ENCODE assay signal across 8 cellular contexts in the genomic region with DNA sequence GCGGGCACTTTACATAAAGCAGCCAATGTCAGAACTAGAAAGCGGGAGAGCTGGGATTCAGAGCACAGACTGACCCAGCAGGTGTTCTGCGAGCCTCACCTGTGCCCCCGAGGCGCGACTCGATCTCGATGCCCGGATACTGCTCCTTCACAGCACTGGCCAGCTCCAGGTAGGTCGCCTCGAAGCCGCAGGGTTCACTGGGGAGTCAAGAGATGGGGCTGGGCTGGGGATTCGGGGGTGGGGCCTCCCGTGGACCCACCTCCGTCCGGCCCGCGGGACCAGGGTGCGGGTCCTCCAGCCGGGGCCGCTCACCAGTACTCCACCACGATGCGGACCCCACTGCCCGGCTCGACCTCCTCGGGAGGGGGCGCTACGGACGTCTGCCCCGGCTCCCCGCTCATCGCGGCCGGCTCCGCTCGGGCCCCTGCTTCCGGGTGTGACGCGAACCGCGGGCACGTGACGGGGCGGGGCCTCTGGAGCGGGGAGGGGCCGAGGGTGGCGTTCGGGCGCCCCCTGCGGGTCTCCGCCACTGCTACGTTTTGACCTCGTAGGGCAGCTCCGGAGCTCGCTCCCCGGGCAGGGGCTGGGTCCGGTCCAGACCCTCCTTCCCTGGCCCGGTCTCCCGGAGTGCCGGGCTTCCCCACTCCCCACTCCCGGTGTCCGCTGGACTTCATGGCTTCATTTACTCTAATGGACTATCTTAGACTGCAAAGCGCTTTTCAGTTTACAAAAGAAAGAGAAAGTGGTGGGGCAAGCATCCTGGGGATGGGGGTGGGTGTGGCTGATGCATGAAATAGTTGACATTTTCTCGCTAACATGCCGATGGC. TPM values are rescaled to one million over a fixed set of nuclear protein-coding genes. Genes with fewer than 3 reads are reported as not detected.
DNase-seq lines count a peak whose midpoint lies in the region; ATAC-seq, FAIRE-seq and TF ChIP-seq lines count a peak whose summit lies in the region.

Gene MIEN1, minus strand, starts transcription at position 438 of the 827 bp plus-strand sequence. Its CDS starts 37 bp downstream, at position 401.

- peak; percentile 89 for FAIRE-seq in HTR-8/SVneo (lab: Jason Lieb, UNC)

- CTCF ChIA-PET in Caco-2 (lab: Charles Lee): interaction anchor here (0.6 to 3.2 kb wide), 21 partner anchors 8 to 183 kb away, joined by 3 to 29 read pairs (median 4); partner anchors contain the start of genes ERBB2 and PGAP3

- H3K27me3 ChIP-seq in Caco-2 (replicated peaks; ENCODE audit: control insufficient read depth, insufficient read depth, low read length) (no peaks in the 10 kb centered on the region), NT2/D1 (ENCODE audit: insufficient read depth, insufficient read length) (no peaks in the 10 kb centered on the region)

- TSS peak; percentile 72 for BruUV-seq in Caco-2 (replicated peaks; lab: Mats Ljungman, UMichigan)

- POLR2A ChIA-PET in Caco-2 (lab: Charles Lee): interaction anchor here (0.6 to 2.4 kb wide), 8 partner anchors 9 to 109 kb away, joined by 3 to 24 read pairs (median 11); partner anchors contain the start of genes ERBB2 and PGAP3

- H3K4me3 ChIP-seq in Caco-2 (ENCODE audit: low read depth, low read length) (peak within 1 kb of the TSS; percentile 57), NT2/D1 (ENCODE audit: insufficient read length, low read depth) (peak within 1 kb of the TSS; percentile 64)

- no peaks in the 10 kb centered on the region for H3K4me1 Mint-ChIP-seq in Caco-2 (ENCODE audit: low read depth, unreplicated experiment)
- no peaks in the 10 kb centered on the region for H3K4me1 Mint-ChIP-seq in endothelial cell (ENCODE audit: unreplicated experiment)

- H3K27me3 Mint-ChIP-seq in Caco-2 (ENCODE audit: insufficient read depth, unreplicated experiment) (no peaks in the 10 kb centered on the region), endothelial cell (ENCODE audit: unreplicated experiment) (peaks cover 6% of the 10 kb centered on the region)

- peak; percentile 92 to 98 for DNase-seq in Caco-2
- DNase-seq in HTR-8/SVneo (ENCODE audit: insufficient read length, low spot score): peak; percentile 94
- DNase-seq in NT2/D1 (ENCODE audit: low read depth, low spot score): peak; percentile 77
- peak; percentile 95 for DNase-seq in activated CD8-positive, alpha-beta memory T cell treated with anti-CD3 and anti-CD28 coated beads, Interleukin-2, amount 50 U/mL, for 4 hours
- DNase-seq in endothelial cell (ENCODE audit: low spot score): peak; percentile 98
- DNase-seq in middle frontal gyrus (ENCODE audit: extremely low spot score, low spot score): peak; percentile 82
- peak; percentile 91 to 95 for DNase-seq in stimulated activated CD8-positive, alpha-beta memory T cell treated with anti-CD3 and anti-CD28 coated beads, Interleukin-2, amount 100 ng/mL, for 48 hours (ENCODE audit: low read depth in 2 of 2)

- H3K36me3 Mint-ChIP-seq in Caco-2 (ENCODE audit: insufficient read depth, unreplicated experiment) (peaks cover 66% of the 10 kb centered on the region), endothelial cell (ENCODE audit: low read depth, unreplicated experiment) (peaks cover 9% of the 10 kb centered on the region)

- TF ChIP-seq CTCF in Caco-2 (IDR thresholded peaks at IDR 0.05; ENCODE audit: insufficient read depth in 1 of 2, low read depth in 1 of 2, low read length in 1 of 2, severe bottlenecking in 1 of 2, unreplicated experiment in 1 of 2) (peak; percentile 74 to 95), endothelial cell (IDR thresholded peaks at IDR 0.05; ENCODE audit: unreplicated experiment) (peak; percentile 94)

- H3K4me1 ChIP-seq in Caco-2 (peaks cover 11% of the 10 kb centered on the region), NT2/D1 (ENCODE audit: insufficient read depth, insufficient read length) (no peaks in the 10 kb centered on the region)

- H3K4me3 Mint-ChIP-seq in Caco-2 (ENCODE audit: unreplicated experiment) (peak within 1 kb of the TSS; percentile 84), endothelial cell (ENCODE audit: unreplicated experiment) (peak within 1 kb of the TSS; percentile 88)

- intact Hi-C loops in Caco-2 (cut with micrococcal nuclease; ENCODE audit: unreplicated experiment): loop anchor here (1.0 to 2.0 kb wide), 3 partner anchors 9 to 42 kb away; partner anchors contain the start of gene PGAP3

- no peaks in the 10 kb centered on the region for H3K9me3 ChIP-seq in Caco-2
- H3K9me3 ChIP-seq in NT2/D1 (ENCODE audit: insufficient read depth, low read length): no peaks in the 10 kb centered on the region

- H3K9me3 Mint-ChIP-seq in Caco-2 (ENCODE audit: unreplicated experiment) (no peaks in the 10 kb centered on the region), endothelial cell (ENCODE audit: unreplicated experiment) (no peaks in the 10 kb centered on the region)

- H3K9ac ChIP-seq in NT2/D1 (ENCODE audit: insufficient read length, low read depth): peak within 1 kb of the TSS; percentile 57

- H3K27ac Mint-ChIP-seq in Caco-2 (ENCODE audit: unreplicated experiment): peak within 1 kb of the TSS; percentile 91
- peak within 1 kb of the TSS; percentile 36 for H3K27ac Mint-ChIP-seq in endothelial cell (ENCODE audit: unreplicated experiment)

- H3K36me3 ChIP-seq in Caco-2 (ENCODE audit: control insufficient read depth, insufficient read depth, low read length) (peaks cover 5% of the 10 kb centered on the region), NT2/D1 (ENCODE audit: insufficient read depth, insufficient read length, low read length) (peaks cover 42% of the 10 kb centered on the region)

- peak; percentile 80 for ATAC-seq in GM21360 (IDR thresholded peaks at IDR 0.05; ENCODE audit: unreplicated experiment)

RNA-seq across cellular contexts. Expression of gene MIEN1, which starts in this region (rescaled TPM):
- 42.9 and 46.3 TPM in 2 replicates for total RNA-seq in Caco-2 (2022)
- total RNA-seq in endothelial cell (ENCODE audit: unreplicated experiment): 15.5 TPM

Comparison
In these comparisons a context has a peak if more than half of its experiments do, and no peak if none do; other contexts are left out.
1. Peak in every context shown above with its lines: DNase-seq, ATAC-seq and H3K4me3 ChIP-seq.